10 cellular contexts compared by ENCODE assay signal in genomic region chr15:31393441-31394091, GRCh38.
DNase-seq lines count a peak whose midpoint lies in the region; ATAC-seq, FAIRE-seq and TF ChIP-seq lines count a peak whose summit lies in the region.
"Had no signal": no experiment of that assay in that cellular context is flagged by ENCODE, and none has a peak within 500 bp of the region (broad histone marks: within the 10 kb centered on the region; RNA-seq: fewer than 3 reads in every experiment).

No MANE protein-coding gene starts in this region.

- DNase-seq in left ventricle myocardium superior (peak; percentile 52), left cardiac atrium (no peak), left kidney (ENCODE audit: low read depth, low spot score) (peak; percentile 43), urothelium cell line (ENCODE audit: low spot score) (peak; percentile 1), superior temporal gyrus (ENCODE audit: extremely low spot score) (no peak), osteoblast (ENCODE audit: insufficient read length, low spot score, missing footprints) (no peak)
- peak; percentile 48 for DNase-seq in activated CD8-positive, alpha-beta memory T cell treated with anti-CD3 and anti-CD28 coated beads, Interleukin-2, amount 10 ng/mL, durations not matched to agents 7 days and 5 days
- DNase-seq: SIG-M5 had no signal

- peaks cover 52% of the 10 kb centered on the region for H3K4me1 Mint-ChIP-seq in activated CD8-positive, alpha-beta memory T cell treated with anti-CD3 and anti-CD28 coated beads, Interleukin-2, amount 10 ng/mL, durations not matched to agents 7 days and 5 days

- H3K36me3 Mint-ChIP-seq in activated CD8-positive, alpha-beta memory T cell treated with anti-CD3 and anti-CD28 coated beads, Interleukin-2, amount 10 ng/mL, durations not matched to agents 7 days and 5 days = peaks cover 16% of the 10 kb centered on the region

- H3K9me3 Mint-ChIP-seq in activated CD8-positive, alpha-beta memory T cell treated with anti-CD3 and anti-CD28 coated beads, Interleukin-2, amount 10 ng/mL, durations not matched to agents 7 days and 5 days (ENCODE audit: low read depth) = no peaks in the 10 kb centered on the region

- no peaks in the 10 kb centered on the region for H4K20me1 ChIP-seq in osteoblast (ENCODE audit: insufficient read depth, low read length)

- no peaks in the 10 kb centered on the region for H3K27me3 Mint-ChIP-seq in activated CD8-positive, alpha-beta memory T cell treated with anti-CD3 and anti-CD28 coated beads, Interleukin-2, amount 10 ng/mL, durations not matched to agents 7 days and 5 days

- H3K27me3 ChIP-seq in osteoblast (ENCODE audit: insufficient read depth, low read length) = no peaks in the 10 kb centered on the region

- no peak overlapping the region for H2AFZ ChIP-seq in osteoblast (ENCODE audit: low read length)

- FAIRE-seq in urothelium cell line (lab: Jason Lieb, UNC) = no peak
- FAIRE-seq: HTR-8/SVneo had no signal

- peaks cover 18% of the 10 kb centered on the region for H3K4me1 ChIP-seq in osteoblast (ENCODE audit: insufficient read depth, low read length)

- no peaks in the 10 kb centered on the region for H3K9me3 ChIP-seq in osteoblast (ENCODE audit: low read depth, low read length)

- peak overlapping the region; percentile 91 for H3K4me3 Mint-ChIP-seq in activated CD8-positive, alpha-beta memory T cell treated with anti-CD3 and anti-CD28 coated beads, Interleukin-2, amount 10 ng/mL, durations not matched to agents 7 days and 5 days

- H3K36me3 ChIP-seq in osteoblast (ENCODE audit: insufficient read depth, low read length) = no peaks in the 10 kb centered on the region

- TF ChIP-seq CTCF in osteoblast (IDR thresholded peaks at IDR 0.05; ENCODE audit: extremely low read depth, low read depth, low read length) = no peak

- no peak overlapping the region for H3K4me3 ChIP-seq in osteoblast (ENCODE audit: insufficient read depth, low read length)

- no peak overlapping the region for H3K4me2 ChIP-seq in osteoblast (ENCODE audit: insufficient read depth, low read length)

- no peaks in the 10 kb centered on the region for H3K79me2 ChIP-seq in osteoblast (ENCODE audit: insufficient read depth, low read length)

- peak overlapping the region; percentile 92 for H3K27ac Mint-ChIP-seq in activated CD8-positive, alpha-beta memory T cell treated with anti-CD3 and anti-CD28 coated beads, Interleukin-2, amount 10 ng/mL, durations not matched to agents 7 days and 5 days

- intact Hi-C loops in left ventricle myocardium superior (cut with micrococcal nuclease) = loop anchor here (10.0 kb wide), 1 partner anchor 59 kb away; no protein-coding TSS in a partner anchor
- intact Hi-C loops in left cardiac atrium (cut with DNase I) = loop anchor here in 1 of 2 donors (10.0 kb wide), 1 partner anchor 59 kb away; no protein-coding TSS in a partner anchor

- ATAC-seq in left ventricle myocardium superior (no peak), left cardiac atrium (no peak), GM18861 (IDR thresholded peaks at IDR 0.05; ENCODE audit: unreplicated experiment) (no peak)
- no peak for ATAC-seq in activated CD8-positive, alpha-beta memory T cell treated with anti-CD3 and anti-CD28 coated beads, Interleukin-2, amount 10 ng/mL, durations not matched to agents 7 days and 5 days

- no peak overlapping the region for H3K27ac ChIP-seq in osteoblast (ENCODE audit: low read depth, low read length)

- CTCF ChIA-PET in activated CD8-positive, alpha-beta memory T cell treated with anti-CD3 and anti-CD28 coated beads, Interleukin-2, amount 10 ng/mL, durations not matched to agents 7 days and 5 days (lab: Charles Lee) = interaction anchor here (0.9 to 5.5 kb wide), 4 partner anchors 11 to 95 kb away, joined by 3 to 57 read pairs (median 6); no protein-coding TSS in a partner anchor

Comparison
In these comparisons a context has a peak if more than half of its experiments do, and no peak if none do; other contexts are left out.
1. DNase-seq: peak in left ventricle myocardium superior (single experiment), activated CD8-positive, alpha-beta memory T cell treated with anti-CD3 and anti-CD28 coated beads, Interleukin-2, amount 10 ng/mL, durations not matched to agents 7 days and 5 days (single experiment), left kidney (single experiment) and urothelium cell line (single experiment); none in left cardiac atrium (single experiment), superior temporal gyrus (single experiment) and osteoblast (single experiment).